Comparison of ENCODE assay signal across 19 cellular contexts in the genomic region with DNA sequence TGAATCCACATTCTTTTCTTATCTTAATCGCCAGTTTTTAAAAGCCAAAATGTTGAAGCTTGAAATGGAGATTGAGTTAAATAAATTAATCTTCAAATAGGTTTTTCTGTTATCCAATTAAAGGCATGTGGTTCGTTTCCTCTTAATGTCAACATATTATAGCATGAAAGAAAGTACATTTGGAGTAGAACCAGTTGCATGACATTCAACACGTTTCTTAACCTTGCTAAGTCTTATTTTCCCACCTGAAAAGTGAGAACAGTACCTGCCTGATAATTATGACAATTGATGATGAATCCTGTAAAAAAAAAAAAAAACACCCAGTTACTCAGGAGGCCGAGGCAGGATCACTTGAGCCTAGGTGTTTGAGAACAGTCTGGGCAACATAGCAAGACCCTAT. TPM values are rescaled to one million over a fixed set of nuclear protein-coding genes. Genes with fewer than 3 reads are reported as not detected.
DNase-seq lines count a peak whose midpoint lies in the region; ATAC-seq, FAIRE-seq and TF ChIP-seq lines count a peak whose summit lies in the region.
"Had no signal": no experiment of that assay in that cellular context is flagged by ENCODE, and none has a peak within 500 bp of the region (broad histone marks: within the 10 kb centered on the region; RNA-seq: fewer than 3 reads in every experiment).

No MANE protein-coding gene starts in this region.

- in situ Hi-C loops in HepG2 (cut with HindIII; ENCODE audit: extremely low pct_ligation_motif_present, low pct_unique_long_range_greater_than_20kb): no loop called here

- H3K4me3 Mint-ChIP-seq in central memory CD8-positive, alpha-beta T cell: no peak overlapping the region
- H3K4me3 Mint-ChIP-seq: B cell; CD8-positive, alpha-beta T cell had no signal

- peaks cover 0 to 11% of the 10 kb centered on the region in 2 experiments; a peak in 2 of 5 replicates for H3K36me3 ChIP-seq in HepG2 (replicated peaks in 1 of 2; ENCODE audit: control insufficient read depth in 1 of 2, insufficient read depth in 2 of 2, low read length in 2 of 2)
- H3K36me3 ChIP-seq in right lobe of liver: peaks cover 0 to 5% (median 0%) of the 10 kb centered on the region in 4 donors
- H3K36me3 ChIP-seq in osteoblast (ENCODE audit: insufficient read depth, low read length): peaks cover 4% of the 10 kb centered on the region

- H3K9me3 Mint-ChIP-seq in central memory CD8-positive, alpha-beta T cell: no peaks in the 10 kb centered on the region
- H3K9me3 Mint-ChIP-seq: CD4-positive, CD25-positive, alpha-beta regulatory T cell; CD8-positive, alpha-beta T cell had no signal

- ATAC-seq in HepG2: no peak
- ATAC-seq in right lobe of liver: no peak
- ATAC-seq in central memory CD8-positive, alpha-beta T cell (replicated peaks; ENCODE audit: extremely low read depth, poor library complexity, severe bottlenecking): no peak
- ATAC-seq: CD8-positive, alpha-beta T cell had no signal

- H3K27me3 ChIP-seq in HepG2 (ENCODE audit: control insufficient read depth in 1 of 2, insufficient read depth in 2 of 2, low read length in 2 of 2) (no peaks in the 10 kb centered on the region; a peak in 1 of 5 replicates), right lobe of liver (no peaks in the 10 kb centered on the region), osteoblast (ENCODE audit: insufficient read depth, low read length) (no peaks in the 10 kb centered on the region)
- H3K27me3 ChIP-seq: BLaER1 had no signal

- H2AFZ ChIP-seq in HepG2 (ENCODE audit: low read length): no peak overlapping the region
- H2AFZ ChIP-seq in osteoblast (ENCODE audit: low read length): no peak overlapping the region

- no TSS peak for BruUV-seq in HepG2 (replicated peaks; lab: Mats Ljungman, UMichigan)

- TF ChIP-seq CTCF in HepG2 (CRISPR knock-in tag; IDR thresholded peaks at IDR 0.05): no peak
- no peak for TF ChIP-seq CTCF in right lobe of liver (IDR thresholded peaks at IDR 0.05)
- TF ChIP-seq CTCF in osteoblast (IDR thresholded peaks at IDR 0.05; ENCODE audit: extremely low read depth, low read depth, low read length): no peak

- DNase-seq in HepG2 (ENCODE audit: low spot score) (no peak), right lobe of liver (no peak), NCI-H146 treated with DMSO at 0.1 percent for 48 hours (lab: John Stamatoyannopoulos, UW; ENCODE audit: unreplicated experiment) (peak; percentile 21), osteoblast (ENCODE audit: insufficient read length, low spot score, missing footprints) (no peak), Ammon's horn (ENCODE audit: low spot score) (no peak)
- DNase-seq in central memory CD8-positive, alpha-beta T cell (ENCODE audit: low spot score in 2 of 2): no peak
- DNase-seq: Caco-2; CD4-positive, CD25-positive, alpha-beta regulatory T cell; CD8-positive, alpha-beta T cell; DMS153; DND-41; GOT3; HCEC 1CT had no signal

- H3K27me3 Mint-ChIP-seq in central memory CD8-positive, alpha-beta T cell: no peaks in the 10 kb centered on the region
- H3K27me3 Mint-ChIP-seq: B cell; CD4-positive, CD25-positive, alpha-beta regulatory T cell had no signal

- POLR2A ChIA-PET in HepG2 (lab: Yijun Ruan, JAX): no interaction called here

- no peak for FAIRE-seq in HepG2 (lab: Jason Lieb, UNC)
- FAIRE-seq: G401.6, GM12892, H54 had no signal

- WGBS in HepG2 (ENCODE audit: low lambda C conversion rate): 96% methylated on average over 4 of the region's 4 CpGs
- WGBS in right lobe of liver (ENCODE audit: insufficient coverage, low coverage, low lambda C conversion rate, missing lambda C conversion rate): 69% methylated on average over 4 of the region's 4 CpGs

- H3K9ac ChIP-seq in HepG2 (ENCODE audit: insufficient read depth, low read depth, low read length): no peak overlapping the region
- H3K9ac ChIP-seq: BLaER1 had no signal

- peak overlapping the region; percentile 81 for H3K27ac Mint-ChIP-seq in central memory CD8-positive, alpha-beta T cell (ENCODE audit: low read depth)
- H3K27ac Mint-ChIP-seq: B cell; CD4-positive, CD25-positive, alpha-beta regulatory T cell; CD8-positive, alpha-beta T cell had no signal

- no peak for TF ChIP-seq RAD21 in HepG2 (CRISPR knock-in tag; IDR thresholded peaks at IDR 0.05)

- no peak overlapping the region for H3K4me3 ChIP-seq in HepG2 (replicated peaks in 1 of 3; ENCODE audit: insufficient read depth in 1 of 3, low read depth in 2 of 3, low read length in 3 of 3)
- H3K4me3 ChIP-seq in right lobe of liver: no peak overlapping the region
- no peak overlapping the region for H3K4me3 ChIP-seq in osteoblast (ENCODE audit: insufficient read depth, low read length)
- H3K4me3 ChIP-seq: BLaER1 had no signal

- H4K20me1 ChIP-seq in HepG2 (ENCODE audit: insufficient read depth, low read length): peaks cover 32% of the 10 kb centered on the region
- peaks cover 58% of the 10 kb centered on the region for H4K20me1 ChIP-seq in osteoblast (ENCODE audit: insufficient read depth, low read length)

- H3K4me1 Mint-ChIP-seq in central memory CD8-positive, alpha-beta T cell: peaks cover 53% of the 10 kb centered on the region

- H3K9me3 ChIP-seq in HepG2 (ENCODE audit: low read length) (no peaks in the 10 kb centered on the region), right lobe of liver (no peaks in the 10 kb centered on the region), osteoblast (ENCODE audit: low read depth, low read length) (no peaks in the 10 kb centered on the region)
- H3K9me3 ChIP-seq: BLaER1, Caco-2 had no signal

- H3K79me2 ChIP-seq in HepG2 (ENCODE audit: insufficient read depth, low read length) (peaks cover 93% of the 10 kb centered on the region), osteoblast (ENCODE audit: insufficient read depth, low read length) (peaks cover 91% of the 10 kb centered on the region)

- H3K36me3 Mint-ChIP-seq in central memory CD8-positive, alpha-beta T cell (ENCODE audit: insufficient read depth): peaks cover 15% of the 10 kb centered on the region

- intact Hi-C loops in HepG2 (cut with micrococcal nuclease; ENCODE audit: unreplicated experiment): no loop called here
- intact Hi-C loops in right lobe of liver (cut with DNase I): no loop called here

- H3K4me2 ChIP-seq in HepG2 (ENCODE audit: low read depth, low read length): no peak overlapping the region
- no peak overlapping the region for H3K4me2 ChIP-seq in osteoblast (ENCODE audit: insufficient read depth, low read length)
- H3K4me2 ChIP-seq: BLaER1 had no signal

- CTCF ChIA-PET in HepG2 (lab: Yijun Ruan, JAX; ENCODE audit: low intra/inter-chr PET ratio, low total read pairs): no interaction called here

- TF ChIP-seq POLR2A in HepG2 (IDR thresholded peaks at IDR 0.05; ENCODE audit: insufficient read depth in 1 of 2, low read depth in 2 of 2, low read length in 2 of 2) (no peak), right lobe of liver (IDR thresholded peaks at IDR 0.05) (no peak)

- no peak overlapping the region for H3K27ac ChIP-seq in HepG2 (ENCODE audit: extremely low read length, insufficient read depth, low read length)
- H3K27ac ChIP-seq in right lobe of liver: no peak overlapping the region
- H3K27ac ChIP-seq in osteoblast (ENCODE audit: low read depth, low read length): no peak overlapping the region
- H3K27ac ChIP-seq: BLaER1, C4-2B had no signal

- TF ChIP-seq EP300 in HepG2 (IDR thresholded peaks at IDR 0.05; ENCODE audit: low read depth in 2 of 2, low read length in 2 of 2) (no peak), HepG2 (CRISPR knock-in tag; IDR thresholded peaks at IDR 0.05; ENCODE audit: borderline replicate concordance) (no peak)

- H3K4me1 ChIP-seq in HepG2 (ENCODE audit: insufficient read depth, low read length) (peaks cover 48% of the 10 kb centered on the region), right lobe of liver (peaks cover 0 to 43% (median 8%) of the 10 kb centered on the region in 4 donors), osteoblast (ENCODE audit: insufficient read depth, low read length) (no peaks in the 10 kb centered on the region)

TF ChIP-seq in HepG2, 621 proteins besides CTCF, POLR2A, EP300 and RAD21:
- TF ChIP-seq ZNF121 (CRISPR knock-in tag; IDR thresholded peaks at IDR 0.05) (0 out of 2 replicates have a peak, but pooled peaks have one; percentile 41), ZNF567 (CRISPR knock-in tag; IDR thresholded peaks at IDR 0.05; ENCODE audit: borderline replicate concordance) (no peak)

RNA-seq across cellular contexts. Expression of gene PIAS1, which starts 29.3 kb away (rescaled TPM):
- 20.7 and 23.2 TPM in 2 replicates for total RNA-seq in HepG2 (2016; rRNA removed; fragmentation: Illumina TruSeq; extraction: Trizol)
- 13.3 and 13.7 TPM in 2 replicates for total RNA-seq in HepG2 (2016; cell fraction: cytosol; rRNA removed; fragmentation: Illumina TruSeq; extraction: Trizol; ENCODE audit: low read depth)
- total RNA-seq in HepG2 (2016; cell fraction: insoluble cytoplasmic fraction; rRNA removed; fragmentation: Illumina TruSeq; extraction: Trizol): 19.2 and 20.9 TPM in 2 replicates
- 15.7 and 17.4 TPM in 2 replicates for total RNA-seq in HepG2 (2016; cell fraction: membrane; rRNA removed; fragmentation: Illumina TruSeq; extraction: Trizol)
- total RNA-seq in HepG2 (2016; cell fraction: nucleus; rRNA removed; fragmentation: Illumina TruSeq; extraction: Trizol): 40.8 and 44.2 TPM in 2 replicates
- 27.8 and 33.7 TPM in 2 replicates for polyA plus RNA-seq in HepG2 (2011; rRNA removed)
- 20.2 and 22.2 TPM in 2 replicates for polyA plus RNA-seq in HepG2 (2011; cell fraction: cytosol; rRNA removed)
- 52.0 and 60.6 TPM in 2 replicates for polyA plus RNA-seq in HepG2 (2011; cell fraction: nucleus; rRNA removed)
- 21.4 and 23.7 TPM in 2 replicates for polyA plus RNA-seq in HepG2 (2012)
- 1.9 and 2.4 TPM in 2 replicates for polyA plus RNA-seq in HepG2 (2016; cell fraction: cytosol; fragmentation: Illumina TruSeq; extraction: Trizol; ENCODE audit: low read depth)
- polyA plus RNA-seq in HepG2 (2016; cell fraction: insoluble cytoplasmic fraction; fragmentation: Illumina TruSeq; extraction: Trizol; ENCODE audit: low read depth): 26.7 and 30.0 TPM in 2 replicates
- 4.2 and 4.8 TPM in 2 replicates for polyA plus RNA-seq in HepG2 (2016; cell fraction: membrane; fragmentation: Illumina TruSeq; extraction: Trizol; ENCODE audit: low read depth)
- polyA plus RNA-seq in HepG2 (2016; cell fraction: nucleus; fragmentation: Illumina TruSeq; extraction: Trizol; ENCODE audit: insufficient read depth, low read depth): 25.3 and 26.6 TPM in 2 replicates
- polyA minus RNA-seq in HepG2 (2011; rRNA and poly(A)+ RNA removed; ENCODE audit: low replicate concordance): 79.4 and 97.0 TPM in 2 replicates
- 25.3 and 29.3 TPM in 2 replicates for polyA minus RNA-seq in HepG2 (2011; cell fraction: cytosol; rRNA and poly(A)+ RNA removed)
- polyA minus RNA-seq in HepG2 (2011; cell fraction: nucleus; rRNA and poly(A)+ RNA removed): 120 and 122 TPM in 2 replicates
- total RNA-seq in right lobe of liver: 10 to 100 TPM in 5 of 6 experiments, 1 to 10 TPM in 1; 8.1 to 17.3 (median 13.1) TPM
- total RNA-seq in osteoblast: 23.6 and 29.0 TPM in 2 replicates
